9 cellular contexts compared by ENCODE assay signal in genomic region chr3:49199244-49199899, GRCh38. TPM values are rescaled to one million over a fixed set of nuclear protein-coding genes. Genes with fewer than 3 reads are reported as not detected.
A peak's percentile ranks its signal among the peaks of the same experiment; 100 is the strongest.
DNase-seq lines count a peak whose midpoint lies in the region; ATAC-seq and TF ChIP-seq lines count a peak whose summit lies in the region.
"Had no signal": no experiment of that assay in that cellular context is flagged by ENCODE, and none has a peak within 500 bp of the region (broad histone marks: within the 10 kb centered on the region; RNA-seq: fewer than 3 reads in every experiment).

No MANE protein-coding gene starts in this region.

- intact Hi-C loops in left lung (cut with DNase I) = no loop called here

- no peak overlapping the region for H3K4me3 Mint-ChIP-seq in stimulated activated memory B cell treated with anti-CD40 and anti-IgM and Interleukin-4, amounts not matched to agents 10 μg/mL and 1 μg/mL and 100 μg/mL, for 72 hours

- H3K9me3 ChIP-seq in NT2/D1 (ENCODE audit: insufficient read depth, low read length) = peaks cover 6% of the 10 kb centered on the region; the same call in 1 of the 2 replicates
- H3K9me3 ChIP-seq in left lung = no peaks in the 10 kb centered on the region

- H3K27ac ChIP-seq in left lung = peak overlapping the region in 1 of 2 donors; percentile 82

- TF ChIP-seq CTCF in left lung (IDR thresholded peaks at IDR 0.05) = no peak

- H3K4me3 ChIP-seq in NT2/D1 (ENCODE audit: insufficient read length, low read depth) (peak overlapping the region; percentile 49), left lung (peak overlapping the region; percentile 6 to 33)

- H3K4me1 ChIP-seq in NT2/D1 (ENCODE audit: insufficient read depth, insufficient read length) (peaks cover 5% of the 10 kb centered on the region), left lung (no peaks in the 10 kb centered on the region)

- peaks cover 3% of the 10 kb centered on the region for H3K9me3 Mint-ChIP-seq in stimulated activated memory B cell treated with anti-CD40 and anti-IgM and Interleukin-4, amounts not matched to agents 10 μg/mL and 1 μg/mL and 100 μg/mL, for 72 hours

- DNase-seq in NT2/D1 (ENCODE audit: low read depth, low spot score) (peak; percentile 87), dermis microvascular lymphatic vessel endothelial cell (ENCODE audit: low read depth in 2 of 2) (peak; percentile 77 to 89), left lung (peak; percentile 85 to 89), dedifferentiated amniotic fluid mesenchymal stem cell (ENCODE audit: extremely low spot score) (no peak), activated gamma-delta T cell (lab: John Stamatoyannopoulos, UW) (no peak), NCI-H526 (lab: John Stamatoyannopoulos, UW) (no peak), UCSD-AML1 (lab: John Stamatoyannopoulos, UW; ENCODE audit: unreplicated experiment) (no peak)
- DNase-seq: NCI-H2081 treated with DMSO at 0.1 percent for 48 hours had no signal

- peak; percentile 97 for ATAC-seq in left lung
- ATAC-seq in stimulated activated memory B cell treated with anti-CD40 and anti-IgM and Interleukin-4, amounts not matched to agents 10 μg/mL and 1 μg/mL and 100 μg/mL, for 72 hours = peak; percentile 51

- H3K27ac Mint-ChIP-seq in stimulated activated memory B cell treated with anti-CD40 and anti-IgM and Interleukin-4, amounts not matched to agents 10 μg/mL and 1 μg/mL and 100 μg/mL, for 72 hours = no peak overlapping the region

- H3K27me3 ChIP-seq in NT2/D1 (ENCODE audit: insufficient read depth, insufficient read length) (no peaks in the 10 kb centered on the region), left lung (peaks cover 0 to 17% of the 10 kb centered on the region in 2 donors)

- H3K36me3 Mint-ChIP-seq in stimulated activated memory B cell treated with anti-CD40 and anti-IgM and Interleukin-4, amounts not matched to agents 10 μg/mL and 1 μg/mL and 100 μg/mL, for 72 hours = no peaks in the 10 kb centered on the region

- H3K27me3 Mint-ChIP-seq in stimulated activated memory B cell treated with anti-CD40 and anti-IgM and Interleukin-4, amounts not matched to agents 10 μg/mL and 1 μg/mL and 100 μg/mL, for 72 hours = peaks cover 45% of the 10 kb centered on the region

- H3K4me1 Mint-ChIP-seq in stimulated activated memory B cell treated with anti-CD40 and anti-IgM and Interleukin-4, amounts not matched to agents 10 μg/mL and 1 μg/mL and 100 μg/mL, for 72 hours = no peaks in the 10 kb centered on the region

- H3K9ac ChIP-seq in NT2/D1 (ENCODE audit: insufficient read length, low read depth) = peak overlapping the region; percentile 70

- H3K36me3 ChIP-seq in NT2/D1 (ENCODE audit: insufficient read depth, insufficient read length, low read length) (peaks cover 3% of the 10 kb centered on the region), left lung (no peaks in the 10 kb centered on the region)

RNA-seq across cellular contexts. Expression of gene KLHDC8B, which starts 28.0 kb away (rescaled TPM):
- total RNA-seq in dermis microvascular lymphatic vessel endothelial cell = 47.4 and 78.3 TPM in 2 replicates
- total RNA-seq in left lung = 10 to 100 TPM; 31.2 to 33.3 TPM

RNA-seq across cellular contexts. Expression of gene CCDC71, which starts 33.2 kb away (rescaled TPM):
- total RNA-seq in dermis microvascular lymphatic vessel endothelial cell (11.8 and 19.5 TPM in 2 replicates), left lung (10 to 100 TPM; 16.9 to 21.0 TPM)

Comparison
In these comparisons a context has a peak if more than half of its experiments do, and no peak if none do; other contexts are left out.
1. DNase-seq: peak in NT2/D1 (single experiment), dermis microvascular lymphatic vessel endothelial cell (2 of 2) and left lung (2 of 2); none in dedifferentiated amniotic fluid mesenchymal stem cell (single experiment), activated gamma-delta T cell (single experiment), NCI-H526 (0 of 2) and UCSD-AML1 (single experiment).